Comparison of ENCODE assay signal across 22 cellular contexts in genomic region chr14:76792422-76792821, GRCh38. TPM values are rescaled to one million over a fixed set of nuclear protein-coding genes. Genes with fewer than 3 reads are reported as not detected.
DNase-seq lines count a peak whose midpoint lies in the region; ATAC-seq, FAIRE-seq and TF ChIP-seq lines count a peak whose summit lies in the region.
"Had no signal": no experiment of that assay in that cellular context is flagged by ENCODE, and none has a peak within 500 bp of the region (broad histone marks: within the 10 kb centered on the region; RNA-seq: fewer than 3 reads in every experiment).

No MANE protein-coding gene starts in this region.

- intact Hi-C loops in K562 (cut with micrococcal nuclease): no loop called here
- intact Hi-C loops in pancreas (cut with DNase I): no loop called here

- CTCF ChIA-PET in K562 (lab: Yijun Ruan, JAX; ENCODE audit: low intra/inter-chr PET ratio): no interaction called here

- H3K9me3 ChIP-seq in K562 (replicated peaks; ENCODE audit: control insufficient read depth, insufficient read depth, low read depth, low read length) (no peaks in the 10 kb centered on the region), pancreas (no peaks in the 10 kb centered on the region)
- H3K9me3 ChIP-seq: BE2C, Caco-2 had no signal

- no peak overlapping the region for H3K4me2 ChIP-seq in K562 (ENCODE audit: insufficient read depth, low read length)

- DNase-seq in GM19239 (ENCODE audit: insufficient read length, low spot score): no peak
- DNase-seq in K562 (ENCODE audit: extremely low read depth in 1 of 4, low spot score in 3 of 4): no peak
- DNase-seq in pancreas: no peak
- no peak for DNase-seq in middle frontal gyrus (ENCODE audit: extremely low spot score, low spot score)
- no peak for DNase-seq in DMS153 (lab: John Stamatoyannopoulos, UW)
- DNase-seq: 8988T; ACHN; BE2C; C1 segment of cervical spinal cord; Caco-2; CD4-positive, CD25-positive, alpha-beta regulatory T cell; DMS79; GDM1; GOT3; H9; KBM-7 had no signal

- H3K9me1 ChIP-seq in K562 (ENCODE audit: control insufficient read depth, insufficient read depth, low read length): no peaks in the 10 kb centered on the region

- TF ChIP-seq EP300 in K562 (IDR thresholded peaks at IDR 0.05; ENCODE audit: low read length): no peak

- H3K4me1 ChIP-seq in K562 (replicated peaks in 1 of 2; ENCODE audit: control insufficient read depth in 2 of 2, insufficient read depth in 2 of 2, low read length in 2 of 2) (no peaks in the 10 kb centered on the region), pancreas (no peaks in the 10 kb centered on the region)
- H3K4me1 ChIP-seq: BE2C, Caco-2 had no signal

- H3K4me3 ChIP-seq in K562: no peak overlapping the region
- no peak overlapping the region for H3K4me3 ChIP-seq in pancreas

- H4K20me1 ChIP-seq in K562 (replicated peaks; ENCODE audit: control insufficient read depth, insufficient read depth, low read length): no peaks in the 10 kb centered on the region

- no peak for TF ChIP-seq POLR2A in K562 (conservative IDR thresholded peaks at IDR 0.05)

- no TSS peak for BruUV-seq in K562 (replicated peaks; lab: Mats Ljungman, UMichigan)

- H3K27ac ChIP-seq in K562 (ENCODE audit: extremely low read depth, low read depth, low read length) (no peak overlapping the region), pancreas (no peak overlapping the region)

- POLR2A ChIA-PET in K562 (lab: Yijun Ruan, JAX): no interaction called here

- no peak overlapping the region for H3K9ac ChIP-seq in K562 (ENCODE audit: insufficient read depth in 1 of 2, low read depth in 2 of 2, low read length in 2 of 2)

- peaks cover 35% of the 10 kb centered on the region; the same call in 1 of the 3 replicates for H3K36me3 ChIP-seq in K562 (ENCODE audit: control insufficient read depth, insufficient read depth, low read length)
- H3K36me3 ChIP-seq in pancreas: peaks cover 7 to 53% (median 27%) of the 10 kb centered on the region in 3 donors

- H2AFZ ChIP-seq in K562 (ENCODE audit: low read depth, low read length): no peak overlapping the region

- no peaks in the 10 kb centered on the region for H3K79me2 ChIP-seq in K562 (ENCODE audit: control insufficient read depth, insufficient read depth, low read length)

- TF ChIP-seq RAD21 in K562 (CRISPR knock-in tag; conservative IDR thresholded peaks at IDR 0.05 in 1 of 2, IDR thresholded peaks at IDR 0.05 in 1 of 2): no peak

- peak; percentile 39 for FAIRE-seq in A204.1 (lab: Jason Lieb, UNC)
- peak; percentile 37 for FAIRE-seq in GM19239 (lab: Jason Lieb, UNC)
- FAIRE-seq in K562 (lab: Jason Lieb, UNC): no peak
- peak; percentile 9 for FAIRE-seq in pancreas (lab: Jason Lieb, UNC)
- FAIRE-seq: D721Med, GM12892 had no signal

- TF ChIP-seq CTCF in K562 (IDR thresholded peaks at IDR 0.05 in 2 of 3, conservative IDR thresholded peaks at IDR 0.05 in 1 of 3; ENCODE audit: insufficient read depth in 2 of 3, low read depth in 1 of 3, low read length in 3 of 3): no peak
- no peak for TF ChIP-seq CTCF in pancreas (IDR thresholded peaks at IDR 0.05)

- 88% methylated on average over 2 of the region's 2 CpGs for WGBS in K562 (ENCODE audit: insufficient coverage, low coverage, missing lambda C conversion rate)
- 93 to 98% methylated on average over 2 of the region's 2 CpGs for WGBS in pancreas, 2 donors

- in situ Hi-C loops in K562 (cut with MboI): no loop called here

- no peak for ATAC-seq in K562
- no peak for ATAC-seq in pancreas
- no peak for ATAC-seq in HG02642 (IDR thresholded peaks at IDR 0.05; ENCODE audit: poor library complexity, unreplicated experiment)

- H3K27me3 ChIP-seq in K562 (ENCODE audit: control insufficient read depth in 2 of 2, insufficient read depth in 2 of 2, low read length in 2 of 2): no peaks in the 10 kb centered on the region
- H3K27me3 ChIP-seq in pancreas: no peaks in the 10 kb centered on the region
- H3K27me3 ChIP-seq: BE2C had no signal

TF ChIP-seq in K562, 482 proteins besides CTCF, POLR2A, EP300 and RAD21:
- TF ChIP-seq CEBPG (CRISPR knock-in tag; IDR thresholded peaks at IDR 0.05) (no peak), CEBPG (tag; conservative IDR thresholded peaks at IDR 0.05 in 1 of 2, IDR thresholded peaks at IDR 0.05 in 1 of 2) (peak; percentile 43 to 84), TCF7L2 (IDR thresholded peaks at IDR 0.05; ENCODE audit: low read depth, low read length) (no peak), CEBPB (tag; IDR thresholded peaks at IDR 0.05) (peak; percentile 82), FOXA3 (CRISPR knock-in tag; conservative IDR thresholded peaks at IDR 0.05 in 1 of 2, IDR thresholded peaks at IDR 0.05 in 1 of 2) (no peak), FOXJ3 (CRISPR knock-in tag; IDR thresholded peaks at IDR 0.05) (no peak), KAT7 (CRISPR knock-in tag; IDR thresholded peaks at IDR 0.05; ENCODE audit: borderline replicate concordance) (no peak), MEIS2 (IDR thresholded peaks at IDR 0.05; ENCODE audit: partially characterized antibody) (no peak), ZNF263 (CRISPR knock-in tag; IDR thresholded peaks at IDR 0.05; ENCODE audit: borderline replicate concordance) (no peak)
TF ChIP-seq in K562: peak in this region for 2.

RNA-seq across cellular contexts. Expression of gene ANGEL1, which starts 20.3 kb away (rescaled TPM):
- total RNA-seq in K562 (2011; cell fraction: chromatin; rRNA removed; ENCODE audit: low replicate concordance): 59.6 and 73.4 TPM in 2 replicates
- total RNA-seq in K562 (2011; cell fraction: nucleolus; rRNA removed): 47.6 and 52.5 TPM in 2 replicates
- 56.4 and 62.1 TPM in 2 replicates for total RNA-seq in K562 (2011; cell fraction: nucleoplasm; rRNA removed)
- 5.2 and 6.7 TPM in 2 replicates for total RNA-seq in K562 (2014; rRNA removed)
- 7.2 and 7.3 TPM in 2 replicates for total RNA-seq in K562 (2014; rRNA removed; fragmentation: Illumina TruSeq; extraction: Trizol)
- 6.1 and 6.3 TPM in 2 replicates for total RNA-seq in K562 (2015; rRNA removed; fragmentation: Illumina TruSeq; extraction: Trizol)
- 13.0 and 13.7 TPM in 2 replicates for total RNA-seq in K562 (2021)
- 22.2 and 22.8 TPM in 2 replicates for polyA plus RNA-seq in K562 (2011; rRNA removed)
- polyA plus RNA-seq in K562 (2011; cell fraction: cytosol; rRNA removed): 23.9 and 26.3 TPM in 2 replicates
- 35.0 and 39.9 TPM in 2 replicates for polyA plus RNA-seq in K562 (2011; cell fraction: nucleus; rRNA removed)
- polyA plus RNA-seq in K562 (2012): 6.7 and 7.5 TPM in 2 replicates
- polyA plus RNA-seq in K562 (2014; fragmentation: Illumina TruSeq; extraction: Trizol): 10.8 and 12.0 TPM in 2 replicates
- polyA plus RNA-seq in K562 (2014; fragmentation: Nextera tagmentation; extraction: Ambion mirVana): 1 to 10 TPM; 2.1 to 3.2 TPM
- polyA plus RNA-seq in K562 (2014; rRNA removed): 9.8 and 15.0 TPM in 2 replicates
- 20.3 and 23.9 TPM in 2 replicates for polyA minus RNA-seq in K562 (2011; rRNA and poly(A)+ RNA removed)
- polyA minus RNA-seq in K562 (2011; cell fraction: cytosol; rRNA and poly(A)+ RNA removed): 8.4 and 14.6 TPM in 2 replicates
- polyA minus RNA-seq in K562 (2011; cell fraction: nucleus; rRNA and poly(A)+ RNA removed): 18.8 and 22.4 TPM in 2 replicates
- 10 to 100 TPM; 25.8 to 40.1 (median 32.4) TPM for total RNA-seq in pancreas
- polyA plus RNA-seq in pancreas: 10 to 100 TPM; 28.9 to 30.6 TPM

RNA-seq across cellular contexts. Expression of gene VASH1, which starts 31.2 kb away (rescaled TPM):
- total RNA-seq in K562 (2011; cell fraction: chromatin; rRNA removed; ENCODE audit: low replicate concordance): 0.30 and 0.46 TPM in 2 replicates
- 0.67 TPM in 1 of 2 replicates, not detected in the other for total RNA-seq in K562 (2011; cell fraction: nucleolus; rRNA removed)
- 0.07 and 0.15 TPM in 2 replicates for total RNA-seq in K562 (2011; cell fraction: nucleoplasm; rRNA removed)
- total RNA-seq in K562 (2014; rRNA removed): 0.05 and 0.16 TPM in 2 replicates
- total RNA-seq in K562 (2014; rRNA removed; fragmentation: Illumina TruSeq; extraction: Trizol): 0.11 and 0.22 TPM in 2 replicates
- 0.11 and 0.25 TPM in 2 replicates for total RNA-seq in K562 (2015; rRNA removed; fragmentation: Illumina TruSeq; extraction: Trizol)
- total RNA-seq in K562 (2021): 0.16 and 0.27 TPM in 2 replicates
- polyA plus RNA-seq in K562 (2011; rRNA removed): 0.15 and 0.43 TPM in 2 replicates
- 0.18 and 0.55 TPM in 2 replicates for polyA plus RNA-seq in K562 (2011; cell fraction: cytosol; rRNA removed)
- polyA plus RNA-seq in K562 (2011; cell fraction: nucleus; rRNA removed): 0.74 and 1.3 TPM in 2 replicates
- 0.46 and 0.48 TPM in 2 replicates for polyA plus RNA-seq in K562 (2012)
- 0.03 and 0.11 TPM in 2 replicates for polyA plus RNA-seq in K562 (2014; fragmentation: Illumina TruSeq; extraction: Trizol)
- under 1 TPM in 1 of 2 experiments, not detected in 1; 0.01 TPM for polyA plus RNA-seq in K562 (2014; fragmentation: Nextera tagmentation; extraction: Ambion mirVana)
- polyA plus RNA-seq in K562 (2014; rRNA removed): 0.16 and 0.49 TPM in 2 replicates
- polyA minus RNA-seq in K562 (2011; rRNA and poly(A)+ RNA removed): 0.24 and 0.46 TPM in 2 replicates
- polyA minus RNA-seq in K562 (2011; cell fraction: cytosol; rRNA and poly(A)+ RNA removed): 0.73 and 0.76 TPM in 2 replicates
- 0.33 and 0.40 TPM in 2 replicates for polyA minus RNA-seq in K562 (2011; cell fraction: nucleus; rRNA and poly(A)+ RNA removed)
- total RNA-seq in pancreas: 10 to 100 TPM in 1 of 6 donors, 1 to 10 TPM in 5; 1.6 to 15.0 (median 2.6) TPM
- polyA plus RNA-seq in pancreas: 1 to 10 TPM; 6.0 to 7.5 TPM
- total RNA-seq: HT-29 had no signal

RNA-seq across cellular contexts. Expression of gene LRRC74A, which starts 33.8 kb away (rescaled TPM):
- total RNA-seq in K562 (2011; cell fraction: chromatin; rRNA removed; ENCODE audit: low replicate concordance): not detected in 2 replicates
- total RNA-seq in K562 (2011; cell fraction: nucleolus; rRNA removed): not detected in 2 replicates
- total RNA-seq in K562 (2011; cell fraction: nucleoplasm; rRNA removed): not detected in 2 replicates
- total RNA-seq in K562 (2014; rRNA removed): not detected in 2 replicates
- total RNA-seq in K562 (2014; rRNA removed; fragmentation: Illumina TruSeq; extraction: Trizol): not detected in 2 replicates
- not detected in 2 replicates for total RNA-seq in K562 (2015; rRNA removed; fragmentation: Illumina TruSeq; extraction: Trizol)
- total RNA-seq in K562 (2021): not detected in 2 replicates
- polyA plus RNA-seq in K562 (2011; rRNA removed): not detected in 2 replicates
- polyA plus RNA-seq in K562 (2011; cell fraction: cytosol; rRNA removed): not detected in 2 replicates
- polyA plus RNA-seq in K562 (2011; cell fraction: nucleus; rRNA removed): not detected in 2 replicates
- not detected in 2 replicates for polyA plus RNA-seq in K562 (2012)
- polyA plus RNA-seq in K562 (2014; fragmentation: Illumina TruSeq; extraction: Trizol): not detected in 2 replicates
- not detected for polyA plus RNA-seq in K562 (2014; fragmentation: Nextera tagmentation; extraction: Ambion mirVana)
- not detected in 2 replicates for polyA plus RNA-seq in K562 (2014; rRNA removed)
- not detected in 2 replicates for polyA minus RNA-seq in K562 (2011; rRNA and poly(A)+ RNA removed)
- polyA minus RNA-seq in K562 (2011; cell fraction: cytosol; rRNA and poly(A)+ RNA removed): not detected in 2 replicates
- not detected in 2 replicates for polyA minus RNA-seq in K562 (2011; cell fraction: nucleus; rRNA and poly(A)+ RNA removed)
- total RNA-seq in pancreas: not detected
- under 1 TPM in 1 of 2 donors, not detected in 1; 0.07 TPM for polyA plus RNA-seq in pancreas
- total RNA-seq: Caco-2; CD4-positive, CD25-positive, alpha-beta regulatory T cell; Daoy; H9; HT-29 had no signal
- polyA plus RNA-seq: CD4-positive, CD25-positive, alpha-beta regulatory T cell had no signal
